ENCODE assay signal across 15 cellular contexts in the genomic region with DNA sequence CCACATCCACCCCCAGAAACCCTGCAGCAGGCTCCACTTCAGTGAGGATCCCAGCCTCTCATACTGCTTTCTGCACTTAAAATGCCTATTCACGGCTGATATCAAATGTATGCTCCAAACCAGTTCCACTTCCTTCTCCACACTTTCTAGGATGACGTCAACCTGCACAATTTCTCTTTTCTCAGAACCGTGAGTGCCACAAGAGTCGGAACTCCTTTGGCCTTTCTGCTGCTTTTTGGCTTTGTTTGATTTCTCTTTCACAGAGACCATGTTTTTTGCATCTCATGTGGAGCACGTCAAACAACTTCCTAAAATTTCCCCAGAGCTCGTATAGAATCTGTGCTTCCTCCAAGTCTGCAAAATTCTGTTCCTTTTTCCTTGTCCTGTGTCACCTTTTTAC.
DNase-seq lines count a peak whose midpoint lies in the region; ATAC-seq and TF ChIP-seq lines count a peak whose summit lies in the region.
"Had no signal": no experiment of that assay in that cellular context is flagged by ENCODE, and none has a peak within 500 bp of the region (broad histone marks: within the 10 kb centered on the region; RNA-seq: fewer than 3 reads in every experiment).

No MANE protein-coding gene starts in this region.

- no peaks in the 10 kb centered on the region for H3K27me3 ChIP-seq in CD4-positive, alpha-beta memory T cell (ENCODE audit: insufficient read depth, low read length)
- H3K27me3 ChIP-seq: colonic mucosa, heart left ventricle, upper lobe of left lung had no signal

- H3K36me3 Mint-ChIP-seq in CD14-positive monocyte, result no peaks in the 10 kb centered on the region
- no peaks in the 10 kb centered on the region for H3K36me3 Mint-ChIP-seq in CD4-positive, alpha-beta memory T cell

- CTCF ChIA-PET in CD4-positive, alpha-beta memory T cell (lab: Charles Lee; ENCODE audit: partially characterized antibody), result no interaction called here

- intact Hi-C loops in CD14-positive monocyte (cut with micrococcal nuclease), result no loop called here
- intact Hi-C loops in CD4-positive, alpha-beta memory T cell (cut with micrococcal nuclease), result no loop called here

- H3K27ac ChIP-seq in CD4-positive, alpha-beta memory T cell (ENCODE audit: low read depth, low read length), result no peak overlapping the region
- H3K27ac ChIP-seq: colonic mucosa, upper lobe of left lung had no signal

- peaks cover 23% of the 10 kb centered on the region for H3K4me1 Mint-ChIP-seq in CD14-positive monocyte
- peaks cover 0 to 2% (median 0%) of the 10 kb centered on the region in 4 donors for H3K4me1 Mint-ChIP-seq in CD4-positive, alpha-beta memory T cell
- H3K4me1 Mint-ChIP-seq: GM23338 had no signal

- peak overlapping the region in 1 of 2 donors; percentile 76 for H3K4me3 Mint-ChIP-seq in CD14-positive monocyte
- H3K4me3 Mint-ChIP-seq in CD4-positive, alpha-beta memory T cell, result no peak overlapping the region
- H3K4me3 Mint-ChIP-seq: GM23338 had no signal

- POLR2A ChIA-PET in CD4-positive, alpha-beta memory T cell (lab: Charles Lee; ENCODE audit: partially characterized antibody), result interaction anchor here (0.6 kb wide), 1 partner anchor 149 kb away, joined by 3 read pairs; no protein-coding TSS in a partner anchor

- peak; percentile 60 for DNase-seq in CD14-positive monocyte (ENCODE audit: low spot score)
- peak; percentile 21 to 32 for DNase-seq in Kasumi-1 (lab: John Stamatoyannopoulos, UW)
- peak; percentile 54 for DNase-seq in RPMI8226
- DNase-seq in medulla oblongata (ENCODE audit: extremely low spot score), result peak; percentile 55
- DNase-seq in NCI-H748 (lab: John Stamatoyannopoulos, UW; ENCODE audit: unreplicated experiment), result no peak
- DNase-seq in hepatic stellate cell (ENCODE audit: low spot score), result no peak
- no peak for DNase-seq in CD4-positive, alpha-beta memory T cell
- DNase-seq: activated CD4-positive, alpha-beta T cell treated with anti-CD3 and anti-CD28 coated beads, Interleukin-2, amount 50 U/mL, for 48 hours; colonic mucosa; heart left ventricle; NCI-H748 treated with DMSO at 0.1 percent for 48 hours; stimulated activated CD4-positive, alpha-beta T cell treated with anti-CD3 and anti-CD28 coated beads, Interleukin-4, amount 100 ng/mL, for 24 hours had no signal

- H3K9me3 ChIP-seq in CD4-positive, alpha-beta memory T cell (ENCODE audit: control insufficient read depth in 1 of 2, low read length in 2 of 2), result no peaks in the 10 kb centered on the region
- H3K9me3 ChIP-seq: colonic mucosa, upper lobe of left lung had no signal

- no peak overlapping the region for H3K4me3 ChIP-seq in CD4-positive, alpha-beta memory T cell (ENCODE audit: low read length in 2 of 2)
- H3K4me3 ChIP-seq: colonic mucosa, GM23338, heart left ventricle, upper lobe of left lung had no signal

- H3K27ac Mint-ChIP-seq in CD14-positive monocyte, result peak overlapping the region; percentile 74 to 91 (median 84)
- H3K27ac Mint-ChIP-seq in CD4-positive, alpha-beta memory T cell, result peak overlapping the region in 1 of 7 donors; percentile 37
- H3K27ac Mint-ChIP-seq: GM23338 had no signal

- no peak for TF ChIP-seq CTCF in CD14-positive monocyte (IDR thresholded peaks at IDR 0.05)

- no peak for ATAC-seq in GM19351 (IDR thresholded peaks at IDR 0.05; ENCODE audit: unreplicated experiment)
- ATAC-seq: GM23338 had no signal

- H3K36me3 ChIP-seq in CD4-positive, alpha-beta memory T cell (ENCODE audit: insufficient read depth, low read length), result no peaks in the 10 kb centered on the region
- H3K36me3 ChIP-seq: colonic mucosa, heart left ventricle, upper lobe of left lung had no signal

- peaks cover 3 to 4% (median 4%) of the 10 kb centered on the region in 3 donors for H3K27me3 Mint-ChIP-seq in CD14-positive monocyte (ENCODE audit: low read depth in 3 of 3)
- H3K27me3 Mint-ChIP-seq in CD4-positive, alpha-beta memory T cell, result no peaks in the 10 kb centered on the region

- H3K4me1 ChIP-seq in CD4-positive, alpha-beta memory T cell (ENCODE audit: insufficient read depth, low read length), result no peaks in the 10 kb centered on the region
- H3K4me1 ChIP-seq: colonic mucosa, upper lobe of left lung had no signal

- no peaks in the 10 kb centered on the region for H3K9me3 Mint-ChIP-seq in CD14-positive monocyte
- peaks cover 0 to 8% (median 0%) of the 10 kb centered on the region in 8 donors for H3K9me3 Mint-ChIP-seq in CD4-positive, alpha-beta memory T cell

Comparison
In these comparisons a context has a peak if more than half of its experiments do, and no peak if none do; other contexts are left out.
1. DNase-seq: peak in CD14-positive monocyte (single experiment), Kasumi-1 (2 of 2), RPMI8226 (single experiment) and medulla oblongata (single experiment); none in NCI-H748 (single experiment), hepatic stellate cell (single experiment) and CD4-positive, alpha-beta memory T cell (0 of 5).